26 cellular contexts compared by ENCODE assay signal in genomic region chr2:85716346-85716880, GRCh38. TPM values are rescaled to one million over a fixed set of nuclear protein-coding genes. Genes with fewer than 3 reads are reported as not detected.
"Had no signal": no experiment of that assay in that cellular context is flagged by ENCODE, and none has a peak within 500 bp of the region (broad histone marks: within the 10 kb centered on the region; RNA-seq: fewer than 3 reads in every experiment).

No MANE protein-coding gene starts in this region.

- H3K9me3 ChIP-seq: adrenal gland, body of pancreas, right lobe of liver, testis, uterus had no signal

- H3K4me3 ChIP-seq: adrenal gland, body of pancreas, right lobe of liver, testis, uterus had no signal

- H3K27ac ChIP-seq: adrenal gland, body of pancreas, right lobe of liver, testis, uterus had no signal

- H3K36me3 ChIP-seq: adrenal gland, right lobe of liver, uterus had no signal

- H3K36me3 Mint-ChIP-seq: activated naive CD8-positive, alpha-beta T cell; mesothelial cell of epicardium; type B pancreatic cell had no signal

- DNase-seq: activated CD4-positive, alpha-beta T cell treated with anti-CD3 and anti-CD28 coated beads for 4 hours; activated CD4-positive, alpha-beta T cell treated with anti-CD3 and anti-CD28 coated beads, Interleukin-2, amount 50 U/mL, for 4 hours; activated effector memory CD4-positive, alpha-beta T cell treated with Interleukin-2 at 50 U/mL for 16 hours; activated naive CD4-positive, alpha-beta T cell treated with Interleukin-2 at 50 U/mL for 16 hours; activated T-cell treated with anti-CD3 and anti-CD28 coated beads for 4 hours; adrenal gland; aorta; body of pancreas; cortex of kidney; foreskin fibroblast; hippocampal formation; kidney; left colon; mammary epithelial cell; naive B cell; stimulated activated CD4-positive, alpha-beta T cell treated with anti-CD3 and anti-CD28 coated beads, Interleukin-2, amount 100 ng/mL, for 48 hours; stimulated activated naive CD8-positive, alpha-beta T cell treated with anti-CD3 and anti-CD28 coated beads, Interleukin-15, Interleukin-2, amounts not matched to agents 100 U/mL and 50 U/mL, for 24 hours; testis; uterus had no signal

- ATAC-seq: body of pancreas; esophagus mucosa; left colon; right lobe of liver; stimulated activated naive CD8-positive, alpha-beta T cell treated with anti-CD3 and anti-CD28 coated beads, Interleukin-15, Interleukin-2, amounts not matched to agents 100 U/mL and 50 U/mL, for 24 hours had no signal

- H3K27ac Mint-ChIP-seq: activated naive CD8-positive, alpha-beta T cell; mesothelial cell of epicardium; naive B cell; progenitor cell of endocrine pancreas; type B pancreatic cell had no signal

- H3K27me3 ChIP-seq: adrenal gland, body of pancreas, right lobe of liver, testis, uterus had no signal

- H3K4me3 Mint-ChIP-seq: activated naive CD8-positive, alpha-beta T cell; mesothelial cell of epicardium; naive B cell; type B pancreatic cell had no signal

RNA-seq across cellular contexts. Expression of gene GNLY, which starts 22.3 kb away (rescaled TPM):
- polyA plus RNA-seq: mammary epithelial cell had no signal

RNA-seq across cellular contexts. Expression of gene ATOH8, which starts 37.4 kb away (rescaled TPM):
- polyA plus RNA-seq: mammary epithelial cell had no signal

RNA-seq across cellular contexts. Expression of gene SFTPB, which starts 48.4 kb away (rescaled TPM):
- polyA plus RNA-seq: liver, mammary epithelial cell had no signal
